ENCODE assay signal across 1 cellular context in the genomic region with DNA sequence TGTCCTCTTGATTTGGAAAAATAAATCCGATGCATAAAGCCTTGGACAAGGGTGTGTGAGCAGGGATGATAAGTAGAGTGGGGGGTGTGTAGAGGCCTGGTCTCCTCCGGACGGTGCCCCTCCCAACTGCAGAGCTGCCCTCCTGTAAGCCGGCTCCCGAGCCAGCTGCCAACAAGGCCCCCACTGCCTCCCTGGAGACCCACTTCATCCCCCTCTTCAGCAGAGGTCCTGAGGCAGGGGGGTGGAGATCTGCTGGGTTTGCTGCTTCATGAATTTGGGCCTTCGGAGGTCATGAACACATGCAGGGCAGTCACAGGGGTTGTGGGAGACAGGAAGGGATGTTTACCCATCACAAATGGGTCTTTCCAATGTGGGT.
TF ChIP-seq lines count a peak whose summit lies in the region.

No MANE protein-coding gene starts in this region.

TF ChIP-seq in IMR-90, 13 proteins besides CTCF, POLR2A, EP300 and RAD21:
- TF ChIP-seq RFX5 (IDR thresholded peaks at IDR 0.05; ENCODE audit: low read depth, low read length) (no peak), BHLHE40 (IDR thresholded peaks at IDR 0.05; ENCODE audit: low read depth, low read length) (no peak), FOS (IDR thresholded peaks at IDR 0.05; ENCODE audit: low read depth, low read length) (no peak), RCOR1 (IDR thresholded peaks at IDR 0.05; ENCODE audit: insufficient replicate concordance, low read length) (no peak), MAFK (IDR thresholded peaks at IDR 0.05; ENCODE audit: low read depth, low read length) (no peak), CEBPB (IDR thresholded peaks at IDR 0.05; ENCODE audit: low read depth, low read length) (no peak), MXI1 (IDR thresholded peaks at IDR 0.05; ENCODE audit: borderline replicate concordance, low read depth, low read length) (no peak), SMC3 (IDR thresholded peaks at IDR 0.05; ENCODE audit: low read depth, low read length) (no peak), MAZ (IDR thresholded peaks at IDR 0.05; ENCODE audit: borderline replicate concordance, low read depth, low read length) (no peak), CHD1 (IDR thresholded peaks at IDR 0.05; ENCODE audit: low read depth, low read length) (no peak), NFE2L2 (IDR thresholded peaks at IDR 0.05; ENCODE audit: low read depth, low read length) (no peak)
- TF ChIP-seq, protein P1, sequence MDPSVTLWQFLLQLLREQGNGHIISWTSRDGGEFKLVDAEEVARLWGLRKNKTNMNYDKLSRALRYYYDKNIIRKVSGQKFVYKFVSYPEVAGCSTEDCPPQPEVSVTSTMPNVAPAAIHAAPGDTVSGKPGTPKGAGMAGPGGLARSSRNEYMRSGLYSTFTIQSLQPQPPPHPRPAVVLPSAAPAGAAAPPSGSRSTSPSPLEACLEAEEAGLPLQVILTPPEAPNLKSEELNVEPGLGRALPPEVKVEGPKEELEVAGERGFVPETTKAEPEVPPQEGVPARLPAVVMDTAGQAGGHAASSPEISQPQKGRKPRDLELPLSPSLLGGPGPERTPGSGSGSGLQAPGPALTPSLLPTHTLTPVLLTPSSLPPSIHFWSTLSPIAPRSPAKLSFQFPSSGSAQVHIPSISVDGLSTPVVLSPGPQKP (IDR thresholded peaks at IDR 0.05; ENCODE audit: borderline replicate concordance, low read depth, low read length) = no peak
- TF ChIP-seq, protein P2, sequence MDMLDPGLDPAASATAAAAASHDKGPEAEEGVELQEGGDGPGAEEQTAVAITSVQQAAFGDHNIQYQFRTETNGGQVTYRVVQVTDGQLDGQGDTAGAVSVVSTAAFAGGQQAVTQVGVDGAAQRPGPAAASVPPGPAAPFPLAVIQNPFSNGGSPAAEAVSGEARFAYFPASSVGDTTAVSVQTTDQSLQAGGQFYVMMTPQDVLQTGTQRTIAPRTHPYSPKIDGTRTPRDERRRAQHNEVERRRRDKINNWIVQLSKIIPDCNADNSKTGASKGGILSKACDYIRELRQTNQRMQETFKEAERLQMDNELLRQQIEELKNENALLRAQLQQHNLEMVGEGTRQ (IDR thresholded peaks at IDR 0.05; ENCODE audit: low read depth, low read length) = no peak
